In the genomic region with DNA sequence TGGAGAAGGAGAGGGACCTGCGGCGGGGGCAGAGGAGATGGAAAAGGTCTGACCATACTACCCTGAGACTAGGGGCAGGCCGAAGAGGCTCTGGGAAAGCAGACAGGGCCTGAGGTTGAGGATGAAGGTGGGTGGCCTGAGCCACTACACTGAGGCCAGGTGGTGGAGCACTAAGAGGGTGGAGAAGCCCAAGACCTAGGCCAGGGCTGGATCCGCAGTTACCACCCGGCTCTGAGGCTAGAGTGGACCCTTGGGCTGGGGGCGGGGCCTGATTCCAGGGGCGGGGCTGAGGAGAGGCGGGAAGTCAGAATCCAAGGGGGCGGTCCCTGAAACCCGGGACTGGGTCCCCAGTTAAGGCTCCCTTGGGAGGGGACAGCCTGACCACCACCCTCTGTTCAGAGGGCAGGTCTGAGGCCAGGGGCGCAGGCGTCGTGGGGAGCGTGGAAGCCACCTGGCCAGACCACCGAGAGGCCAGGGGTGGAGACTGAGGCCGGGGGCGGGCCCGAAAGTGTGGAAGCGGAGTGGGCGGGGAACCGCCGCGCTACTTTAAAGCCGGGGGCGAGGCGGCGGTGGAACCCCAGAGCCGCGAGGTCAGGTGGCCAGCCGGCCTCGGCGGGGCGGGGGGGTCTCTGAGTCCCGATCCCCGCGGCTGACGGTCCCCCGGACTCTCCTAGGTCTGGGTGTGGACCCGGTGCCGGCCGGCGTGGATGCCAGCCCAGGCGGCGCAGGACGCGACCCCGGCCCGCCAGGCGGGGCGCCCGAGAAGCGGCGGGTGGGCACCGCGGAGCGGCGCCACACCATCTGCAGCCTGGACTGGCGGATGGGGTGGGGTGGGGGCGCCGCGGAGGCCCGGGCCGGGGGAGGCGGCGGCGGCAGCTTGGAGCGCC, we compare ENCODE assay signal across 8 cellular contexts. TPM values are rescaled to one million over a fixed set of nuclear protein-coding genes. Genes with fewer than 3 reads are reported as not detected.
DNase-seq lines count a peak whose midpoint lies in the region; ATAC-seq lines count a peak whose summit lies in the region.

No MANE protein-coding gene starts in this region.

- H3K27me3 ChIP-seq in CD4-positive, alpha-beta memory T cell (ENCODE audit: insufficient read depth, low read length), result peaks cover 23% of the 10 kb centered on the region
- peaks cover 73% of the 10 kb centered on the region for H3K27me3 ChIP-seq in skeletal muscle satellite cell (ENCODE audit: control insufficient read depth, insufficient read depth, low read length)

- peak overlapping the region in 1 of 2 donors; percentile 52 for H3K4me3 ChIP-seq in CD4-positive, alpha-beta memory T cell (ENCODE audit: low read length in 2 of 2)
- peak overlapping the region; percentile 34 for H3K4me3 ChIP-seq in skeletal muscle satellite cell (ENCODE audit: low read length)

- no peaks in the 10 kb centered on the region for H3K9me3 ChIP-seq in CD4-positive, alpha-beta memory T cell (ENCODE audit: control insufficient read depth in 1 of 2, low read length in 2 of 2)
- H3K9me3 ChIP-seq in skeletal muscle satellite cell (replicated peaks; ENCODE audit: low read length), result no peaks in the 10 kb centered on the region

- H3K27ac Mint-ChIP-seq in CD4-positive, alpha-beta memory T cell, result peak overlapping the region in 1 of 7 donors; percentile 17

- CTCF ChIA-PET in CD4-positive, alpha-beta memory T cell (lab: Charles Lee; ENCODE audit: partially characterized antibody), result interaction anchor here (1.0 to 2.2 kb wide), 4 partner anchors 11 to 145 kb away, joined by 3 to 24 read pairs (median 4); a partner anchor contains a TSS

- H3K9me3 Mint-ChIP-seq in CD4-positive, alpha-beta memory T cell, result peaks cover 0 to 2% (median 0%) of the 10 kb centered on the region in 8 donors

- intact Hi-C loops in CD4-positive, alpha-beta memory T cell (cut with micrococcal nuclease), result loop anchor here (2.0 kb wide), 1 partner anchor 66 kb away; a partner anchor contains a TSS
- intact Hi-C loops in left ventricle myocardium superior (cut with micrococcal nuclease), result no loop called here

- H3K4me2 ChIP-seq in skeletal muscle satellite cell (ENCODE audit: low read length), result peak overlapping the region; percentile 65

- no peaks in the 10 kb centered on the region for H3K36me3 Mint-ChIP-seq in CD4-positive, alpha-beta memory T cell

- POLR2A ChIA-PET in CD4-positive, alpha-beta memory T cell (lab: Charles Lee; ENCODE audit: partially characterized antibody), result no interaction called here

- no peak overlapping the region for H3K27ac ChIP-seq in CD4-positive, alpha-beta memory T cell (ENCODE audit: low read depth, low read length)

- H3K27me3 Mint-ChIP-seq in CD4-positive, alpha-beta memory T cell, result peaks cover 55 to 67% of the 10 kb centered on the region in 2 donors

- H3K4me1 ChIP-seq in CD4-positive, alpha-beta memory T cell (ENCODE audit: insufficient read depth, low read length), result peaks cover 13% of the 10 kb centered on the region
- no peaks in the 10 kb centered on the region for H3K4me1 ChIP-seq in skeletal muscle satellite cell (ENCODE audit: control insufficient read depth, insufficient read depth, low read length)

- ATAC-seq in left ventricle myocardium superior, result peak; percentile 80
- no peak for ATAC-seq in GM21786 (IDR thresholded peaks at IDR 0.05; ENCODE audit: unreplicated experiment)

- H3K36me3 ChIP-seq in CD4-positive, alpha-beta memory T cell (ENCODE audit: insufficient read depth, low read length), result no peaks in the 10 kb centered on the region
- H3K36me3 ChIP-seq in skeletal muscle satellite cell (ENCODE audit: insufficient read depth, low read length), result no peaks in the 10 kb centered on the region

- H3K9ac ChIP-seq in skeletal muscle satellite cell (ENCODE audit: low read depth, low read length), result no peak overlapping the region

- peak; percentile 31 to 63 (median 42) for DNase-seq in CD4-positive, alpha-beta memory T cell
- DNase-seq in HT1080 (ENCODE audit: low read depth), result peak; percentile 7
- peak; percentile 40 for DNase-seq in OCI-M1 (lab: John Stamatoyannopoulos, UW)
- DNase-seq in activated effector memory CD4-positive, alpha-beta T cell treated with Interleukin-2 at 50 U/mL for 16 hours, result peak; percentile 26
- peak; percentile 60 for DNase-seq in left ventricle myocardium superior
- no peak for DNase-seq in superior temporal gyrus (ENCODE audit: extremely low spot score)

- peaks cover 13 to 26% (median 20%) of the 10 kb centered on the region in 4 donors for H3K4me1 Mint-ChIP-seq in CD4-positive, alpha-beta memory T cell

- H3K4me3 Mint-ChIP-seq in CD4-positive, alpha-beta memory T cell, result peak overlapping the region; percentile 76 to 88 (median 83)

RNA-seq across cellular contexts. Expression of a gene that starts 8.3 kb away (rescaled TPM):
- total RNA-seq in CD4-positive, alpha-beta memory T cell, result not detected
- not detected for polyA plus RNA-seq in CD4-positive, alpha-beta memory T cell
- total RNA-seq in HT1080 (2014; rRNA removed; shearing (Covaris generic)), result 0.03 TPM in 1 of 2 replicates, not detected in the other
- 0.13 TPM in 1 of 2 replicates, not detected in the other for polyA plus RNA-seq in HT1080 (2015; cell fraction: cytosol; rRNA removed)
- not detected in 2 replicates for polyA plus RNA-seq in HT1080 (2015; cell fraction: nucleus; rRNA removed)
- 9.2 TPM for total RNA-seq in left ventricle myocardium superior
- total RNA-seq in skeletal muscle satellite cell (2012; rRNA removed), result not detected in 2 replicates

RNA-seq across cellular contexts. Expression of a gene that starts 33.5 kb away (rescaled TPM):
- total RNA-seq in CD4-positive, alpha-beta memory T cell, result 1 to 10 TPM; 1.0 to 1.3 TPM
- polyA plus RNA-seq in CD4-positive, alpha-beta memory T cell, result under 1 TPM; 0.09 to 0.48 TPM
- not detected in 2 replicates for total RNA-seq in HT1080 (2014; rRNA removed; shearing (Covaris generic))
- not detected in 2 replicates for polyA plus RNA-seq in HT1080 (2015; cell fraction: cytosol; rRNA removed)
- not detected in 2 replicates for polyA plus RNA-seq in HT1080 (2015; cell fraction: nucleus; rRNA removed)
- 4.4 TPM for total RNA-seq in left ventricle myocardium superior
- not detected in 2 replicates for total RNA-seq in skeletal muscle satellite cell (2012; rRNA removed)

RNA-seq across cellular contexts. Expression of a gene that starts 50.6 kb away (rescaled TPM):
- not detected for total RNA-seq in CD4-positive, alpha-beta memory T cell
- not detected for polyA plus RNA-seq in CD4-positive, alpha-beta memory T cell
- not detected in 2 replicates for total RNA-seq in HT1080 (2014; rRNA removed; shearing (Covaris generic))
- not detected in 2 replicates for polyA plus RNA-seq in HT1080 (2015; cell fraction: cytosol; rRNA removed)
- not detected in 2 replicates for polyA plus RNA-seq in HT1080 (2015; cell fraction: nucleus; rRNA removed)
- total RNA-seq in left ventricle myocardium superior, result not detected
- not detected in 2 replicates for total RNA-seq in skeletal muscle satellite cell (2012; rRNA removed)
